ENCODE assay signal across 7 cellular contexts in genomic region chr3:75641107-75641517, GRCh38. TPM values are rescaled to one million over a fixed set of nuclear protein-coding genes. Genes with fewer than 3 reads are reported as not detected.
DNase-seq lines count a peak whose midpoint lies in the region; ATAC-seq and TF ChIP-seq lines count a peak whose summit lies in the region.
"Not testable (repeated sequence)": the region's sequence is repeated elsewhere in the genome, so short reads cannot be mapped to it uniquely, and the experiment has no call there.

No MANE protein-coding gene starts in this region.

- ATAC-seq in GM19463 (IDR thresholded peaks at IDR 0.05; ENCODE audit: unreplicated experiment) (peak; percentile 47), SK-N-SH treated with all-trans-retinoic acid at 6 μM for 48 hours (peak; percentile 64)

- not testable (repeated sequence) for H3K4me1 ChIP-seq in esophagus squamous epithelium; neuron (ENCODE audit: insufficient read depth, low read length)

- not testable (repeated sequence) for H3K9me3 ChIP-seq in esophagus squamous epithelium; neuron (ENCODE audit: low read length)

- H3K4me3 ChIP-seq in esophagus squamous epithelium: peak overlapping the region; percentile 36 to 63 (median 46)
- peak overlapping the region; percentile 64 for H3K4me3 ChIP-seq in neuron (ENCODE audit: low read length)

- peak overlapping the region; percentile 48 for H3K27ac ChIP-seq in angular gyrus (ENCODE audit: low read depth, low read length)
- H3K27ac ChIP-seq in esophagus squamous epithelium: peak overlapping the region; percentile 47 to 68 (median 53)

- not testable (repeated sequence) for H3K36me3 ChIP-seq in esophagus squamous epithelium; neuron (ENCODE audit: insufficient read depth, low read length)

- intact Hi-C loops in esophagus squamous epithelium (cut with DNase I): not testable (repeated sequence)

- not testable (repeated sequence) for DNase-seq in esophagus squamous epithelium (lab: John Stamatoyannopoulos, UW)
- peak; percentile 84 for DNase-seq in inferior parietal cortex (ENCODE audit: extremely low spot score)
- DNase-seq in stimulated activated CD4-positive, alpha-beta T cell treated with anti-CD3 and anti-CD28 coated beads, Interleukin-4, amount 100 ng/mL, for 1 hour: peak; percentile 30

- TF ChIP-seq POLR2A in esophagus squamous epithelium (IDR thresholded peaks at IDR 0.05): peak in 1 of 4 donors; percentile 10

- H3K27me3 ChIP-seq in esophagus squamous epithelium; neuron (ENCODE audit: insufficient read depth, low read length): not testable (repeated sequence)

- WGBS in esophagus squamous epithelium, 2 donors: 17 to 24% methylated on average over 9 to 14 of the region's 16 CpGs

- H2AFZ ChIP-seq in neuron (ENCODE audit: low read depth, low read length): peak overlapping the region; percentile 78

- not testable (repeated sequence) for TF ChIP-seq CTCF in esophagus squamous epithelium (IDR thresholded peaks at IDR 0.05)

RNA-seq across cellular contexts. Expression of gene FRG2C, which starts 23.0 kb away (rescaled TPM):
- total RNA-seq in esophagus squamous epithelium: not detected
